ENCODE assay signal across 1 cellular context in the genomic region with DNA sequence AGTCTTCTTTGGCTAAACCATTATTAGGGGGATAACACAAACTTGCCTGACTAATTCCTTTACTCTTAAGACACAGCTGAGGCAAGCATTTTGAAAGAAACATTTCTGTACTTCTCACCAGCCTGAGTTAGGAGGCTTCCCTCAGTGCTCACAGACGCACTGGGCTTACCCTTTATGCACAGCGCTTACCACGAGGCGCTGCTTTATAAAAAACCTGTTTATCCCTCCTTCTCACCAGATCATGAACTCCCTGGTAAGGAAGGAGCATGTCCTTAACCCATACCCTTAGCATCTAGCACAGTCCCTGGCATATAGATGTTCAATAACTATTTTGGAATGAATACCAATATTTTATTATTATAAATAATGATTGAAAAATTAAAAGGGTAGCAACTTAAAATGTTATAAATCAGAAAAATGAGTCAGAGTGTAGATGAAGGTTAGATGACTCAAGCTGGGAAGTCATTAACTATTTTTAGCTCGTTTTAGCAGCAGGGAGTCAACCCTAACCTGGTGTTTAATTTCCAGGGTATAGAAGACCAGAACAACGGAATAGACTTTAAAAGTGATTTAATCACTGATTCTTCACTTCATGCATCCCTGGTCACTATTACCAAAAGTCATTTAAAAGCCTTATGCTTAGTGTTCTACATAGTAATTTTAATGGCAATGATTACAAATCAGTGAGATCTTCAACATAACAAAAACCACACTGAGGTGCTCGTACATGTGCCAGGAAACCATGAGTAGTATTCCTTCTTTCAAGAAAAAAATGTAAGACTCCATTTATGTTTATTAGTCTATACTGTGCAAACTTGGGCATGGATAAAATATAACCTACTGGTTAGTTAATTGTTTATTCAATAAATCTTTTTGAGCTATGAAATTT.
A peak's percentile ranks its signal among the peaks of the same experiment; 100 is the strongest.
TF ChIP-seq lines count a peak whose summit lies in the region.

No MANE protein-coding gene starts in this region.

TF ChIP-seq in K562, 482 proteins besides CTCF, POLR2A, EP300 and RAD21 (continued from another document):
- TF ChIP-seq, protein P1, sequence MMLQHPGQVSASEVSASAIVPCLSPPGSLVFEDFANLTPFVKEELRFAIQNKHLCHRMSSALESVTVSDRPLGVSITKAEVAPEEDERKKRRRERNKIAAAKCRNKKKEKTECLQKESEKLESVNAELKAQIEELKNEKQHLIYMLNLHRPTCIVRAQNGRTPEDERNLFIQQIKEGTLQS (IDR thresholded peaks at IDR 0.05) = peak; percentile 78
- TF ChIP-seq, protein P1 (CRISPR knock-in tag; conservative IDR thresholded peaks at IDR 0.05) = no peak
- TF ChIP-seq JUND (IDR thresholded peaks at IDR 0.05; ENCODE audit: borderline replicate concordance, low read depth, low read length) (peak; percentile 45; the same call in 1 of the 2 replicates), JUND (tag; IDR thresholded peaks at IDR 0.05; ENCODE audit: borderline replicate concordance, low read depth, low read length) (no peak; the same call in 2 of the 3 replicates), FOSL1 (tag; conservative IDR thresholded peaks at IDR 0.05) (peak; percentile 79), DDX20 (tag; IDR thresholded peaks at IDR 0.05; ENCODE audit: low read depth) (no peak), MEF2D (tag; conservative IDR thresholded peaks at IDR 0.05; ENCODE audit: low read depth) (peak; percentile 71), MEF2A (IDR thresholded peaks at IDR 0.05; ENCODE audit: control insufficient read depth, low read depth, low read length) (peak; percentile 87), SMARCC2 (IDR thresholded peaks at IDR 0.05; ENCODE audit: low read depth) (no peak), JUN (IDR thresholded peaks at IDR 0.05; ENCODE audit: borderline replicate concordance, low read depth, low read length) (0 out of 2 replicates have a peak, but pooled peaks have one; percentile 8), JUN (CRISPR knock-in tag; IDR thresholded peaks at IDR 0.05; ENCODE audit: borderline replicate concordance) (no peak)
